Comparison of ENCODE assay signal across 26 cellular contexts in genomic region chr1:247530785-247531184, GRCh38. TPM values are rescaled to one million over a fixed set of nuclear protein-coding genes. Genes with fewer than 3 reads are reported as not detected.
"Had no signal": no experiment of that assay in that cellular context is flagged by ENCODE, and none has a peak within 500 bp of the region (broad histone marks: within the 10 kb centered on the region; RNA-seq: fewer than 3 reads in every experiment).

No MANE protein-coding gene starts in this region.

- H3K27me3 ChIP-seq: cardiac muscle cell had no signal

- H3K4me2 ChIP-seq: smooth muscle cell had no signal

- H3K27ac Mint-ChIP-seq: activated CD4-positive, alpha-beta memory T cell treated with anti-CD3 and anti-CD28 coated beads for 36 hours; activated naive CD8-positive, alpha-beta T cell treated with anti-CD3 and anti-CD28 coated beads for 36 hours; activated T-helper 17 cell treated with anti-CD3 and anti-CD28 coated beads, Interleukin-2, amount 50 U/mL, for 72 hours; effector memory CD8-positive, alpha-beta T cell; WTC11 had no signal

- H3K27ac ChIP-seq: cardiac muscle cell, prostate gland, uterus had no signal

- ATAC-seq: effector memory CD8-positive, alpha-beta T cell; left lobe of liver; sciatic nerve; WTC11 had no signal

- H3K36me3 ChIP-seq: cardiac muscle cell, prostate gland, uterus had no signal

- H3K4me3 Mint-ChIP-seq: activated CD4-positive, alpha-beta memory T cell treated with anti-CD3 and anti-CD28 coated beads for 36 hours; activated naive CD8-positive, alpha-beta T cell treated with anti-CD3 and anti-CD28 coated beads for 36 hours; activated T-helper 17 cell treated with anti-CD3 and anti-CD28 coated beads, Interleukin-2, amount 50 U/mL, for 72 hours; effector memory CD8-positive, alpha-beta T cell; neural crest cell; WTC11 had no signal

- H3K4me1 ChIP-seq: prostate gland, uterus had no signal

- H3K9me3 Mint-ChIP-seq: activated CD4-positive, alpha-beta memory T cell treated with anti-CD3 and anti-CD28 coated beads for 36 hours; activated T-helper 17 cell treated with anti-CD3 and anti-CD28 coated beads, Interleukin-2, amount 50 U/mL, for 72 hours; effector memory CD8-positive, alpha-beta T cell; neural crest cell had no signal

- H3K4me3 ChIP-seq: cardiac muscle cell, prostate gland, smooth muscle cell, uterus had no signal

- DNase-seq: activated CD4-positive, alpha-beta memory T cell treated with anti-CD3 and anti-CD28 coated beads for 36 hours; activated CD4-positive, alpha-beta T cell treated with anti-CD3 and anti-CD28 coated beads for 4 hours; activated naive CD4-positive, alpha-beta T cell; activated naive CD8-positive, alpha-beta T cell treated with anti-CD3 and anti-CD28 coated beads for 36 hours; activated T-cell treated with anti-CD3 and anti-CD28 coated beads, Interleukin-2, amount 50 U/mL, for 1 hour; amniotic stem cell; dermis blood vessel endothelial cell; effector memory CD8-positive, alpha-beta T cell; foreskin fibroblast; hippocampal formation; stimulated activated CD4-positive, alpha-beta T cell treated with anti-CD3 and anti-CD28 coated beads, Interleukin-4, amount 100 ng/mL, for 1 hour; SW 1271; uterus had no signal

- H3K9me3 ChIP-seq: prostate gland, uterus had no signal

- H3K36me3 Mint-ChIP-seq: activated CD4-positive, alpha-beta memory T cell treated with anti-CD3 and anti-CD28 coated beads for 36 hours; activated naive CD8-positive, alpha-beta T cell treated with anti-CD3 and anti-CD28 coated beads for 36 hours; WTC11 had no signal

- H3K4me1 Mint-ChIP-seq: neural crest cell, WTC11 had no signal

RNA-seq across cellular contexts. Expression of gene OR2C3, which starts 5.5 kb away (rescaled TPM):
- total RNA-seq: activated CD4-positive, alpha-beta memory T cell treated with anti-CD3 and anti-CD28 coated beads for 36 hours; activated T-helper 17 cell treated with anti-CD3 and anti-CD28 coated beads, Interleukin-2, amount 50 U/mL, for 72 hours; cardiac muscle cell; chondrocyte; dermis blood vessel endothelial cell; glomerular endothelial cell; left lobe of liver; neural crest cell; osteocyte; sciatic nerve; smooth muscle cell; WTC11 had no signal
- polyA plus RNA-seq: cardiac muscle cell, smooth muscle cell had no signal

RNA-seq across cellular contexts. Expression of gene GCSAML, which starts 18.1 kb away (rescaled TPM):
- total RNA-seq: activated CD4-positive, alpha-beta memory T cell treated with anti-CD3 and anti-CD28 coated beads for 36 hours; cardiac muscle cell; chondrocyte; dermis blood vessel endothelial cell; glomerular endothelial cell; left lobe of liver; neural crest cell; osteocyte; smooth muscle cell; WTC11 had no signal
- polyA plus RNA-seq: cardiac muscle cell, smooth muscle cell had no signal

RNA-seq across cellular contexts. Expression of gene OR2G2, which starts 57.4 kb away (rescaled TPM):
- total RNA-seq: activated CD4-positive, alpha-beta memory T cell treated with anti-CD3 and anti-CD28 coated beads for 36 hours; activated naive CD8-positive, alpha-beta T cell treated with anti-CD3 and anti-CD28 coated beads for 36 hours; activated T-helper 17 cell treated with anti-CD3 and anti-CD28 coated beads, Interleukin-2, amount 50 U/mL, for 72 hours; cardiac muscle cell; chondrocyte; dermis blood vessel endothelial cell; glomerular endothelial cell; left lobe of liver; mononuclear cell; neural crest cell; osteocyte; prostate gland; sciatic nerve; smooth muscle cell; T-helper 2 cell treated with Interferon-gamma antibody and Interleukin-4, amounts not matched to agents 100 ng/mL and 5 ng/mL, for 36 hours; uterus; WTC11 had no signal
- polyA plus RNA-seq: cardiac muscle cell, smooth muscle cell had no signal
